In the genomic region with DNA sequence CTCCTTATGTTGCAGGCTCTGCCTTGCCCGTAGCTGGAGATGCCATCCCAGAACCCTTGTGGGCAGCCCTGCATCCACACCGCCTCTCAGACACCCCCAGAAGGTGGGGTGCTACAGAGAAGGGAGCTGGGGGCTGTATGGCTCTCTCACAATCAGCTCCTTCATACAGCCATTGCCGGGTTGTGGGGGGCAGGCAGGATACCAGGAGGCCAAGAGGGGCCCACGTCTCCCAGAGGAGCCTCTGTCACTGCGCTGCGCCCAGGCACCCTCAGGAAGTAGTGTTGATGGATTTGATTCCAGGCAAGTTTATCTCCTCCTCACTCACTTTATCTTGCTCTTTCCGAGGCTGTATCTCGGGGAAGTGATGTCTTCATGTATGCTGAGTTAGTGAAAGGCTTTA, we compare ENCODE assay signal across 21 cellular contexts.
DNase-seq lines count a peak whose midpoint lies in the region; ATAC-seq and TF ChIP-seq lines count a peak whose summit lies in the region.
"Had no signal": no experiment of that assay in that cellular context is flagged by ENCODE, and none has a peak within 500 bp of the region (broad histone marks: within the 10 kb centered on the region; RNA-seq: fewer than 3 reads in every experiment).

No MANE protein-coding gene starts in this region.

- TF ChIP-seq POLR2A in esophagus muscularis mucosa (IDR thresholded peaks at IDR 0.05; ENCODE audit: low read depth): no peak

- H3K4me3 Mint-ChIP-seq in brain (no peak overlapping the region), neural progenitor cell (no peak overlapping the region), immature natural killer cell (no peak overlapping the region)
- no peak overlapping the region for H3K4me3 Mint-ChIP-seq in activated T-helper 1 cell treated with anti-CD3 and anti-CD28 coated beads, Interleukin-12 subunit alpha, Interleukin-12 subunit beta, Interleukin-2, Interleukin-4 antibody, amounts not matched to agents 30 ng/mL and 10 ng/mL and 1 ng/mL, durations not matched to agents 14 hours and 24 hours and 36 hours
- H3K4me3 Mint-ChIP-seq: CD4-positive, CD25-positive, alpha-beta regulatory T cell; CD8-positive, alpha-beta memory T cell; H9 had no signal

- H2AFZ ChIP-seq in neural progenitor cell (replicated peaks): peak overlapping the region; percentile 48

- no peaks in the 10 kb centered on the region for H3K36me3 ChIP-seq in esophagus muscularis mucosa
- H3K36me3 ChIP-seq in neural progenitor cell: no peaks in the 10 kb centered on the region
- H3K36me3 ChIP-seq: BE2C had no signal

- peaks cover 41% of the 10 kb centered on the region for H3K4me1 Mint-ChIP-seq in brain
- H3K4me1 Mint-ChIP-seq in neural progenitor cell: peaks cover 15% of the 10 kb centered on the region
- no peaks in the 10 kb centered on the region for H3K4me1 Mint-ChIP-seq in activated T-helper 1 cell treated with anti-CD3 and anti-CD28 coated beads, Interleukin-12 subunit alpha, Interleukin-12 subunit beta, Interleukin-2, Interleukin-4 antibody, amounts not matched to agents 30 ng/mL and 10 ng/mL and 1 ng/mL, durations not matched to agents 14 hours and 24 hours and 36 hours (ENCODE audit: low read depth)
- no peaks in the 10 kb centered on the region for H3K4me1 Mint-ChIP-seq in immature natural killer cell
- H3K4me1 Mint-ChIP-seq: CD4-positive, CD25-positive, alpha-beta regulatory T cell; CD8-positive, alpha-beta memory T cell had no signal

- no peak overlapping the region for H3K4me2 ChIP-seq in neural progenitor cell

- no peaks in the 10 kb centered on the region for H3K9me3 Mint-ChIP-seq in brain
- H3K9me3 Mint-ChIP-seq in neural progenitor cell: no peaks in the 10 kb centered on the region
- H3K9me3 Mint-ChIP-seq in activated T-helper 1 cell treated with anti-CD3 and anti-CD28 coated beads, Interleukin-12 subunit alpha, Interleukin-12 subunit beta, Interleukin-2, Interleukin-4 antibody, amounts not matched to agents 30 ng/mL and 10 ng/mL and 1 ng/mL, durations not matched to agents 14 hours and 24 hours and 36 hours: no peaks in the 10 kb centered on the region
- H3K9me3 Mint-ChIP-seq in immature natural killer cell: no peaks in the 10 kb centered on the region
- H3K9me3 Mint-ChIP-seq: CD4-positive, CD25-positive, alpha-beta regulatory T cell; CD8-positive, alpha-beta memory T cell; H9 had no signal

- WGBS in esophagus muscularis mucosa: 74% methylated on average over 7 of the region's 8 CpGs

- H3K79me2 ChIP-seq in neural progenitor cell (ENCODE audit: low read depth): no peaks in the 10 kb centered on the region

- H3K9ac ChIP-seq in neural progenitor cell: no peak overlapping the region

- H3K4me3 ChIP-seq in esophagus muscularis mucosa (no peak overlapping the region), neural progenitor cell (no peak overlapping the region)
- H3K4me3 ChIP-seq: GM12878 had no signal

- H4K20me1 ChIP-seq in neural progenitor cell (ENCODE audit: low read depth): no peaks in the 10 kb centered on the region

- no peaks in the 10 kb centered on the region for H3K9me3 ChIP-seq in esophagus muscularis mucosa
- no peaks in the 10 kb centered on the region for H3K9me3 ChIP-seq in neural progenitor cell (ENCODE audit: low read depth)
- H3K9me3 ChIP-seq: BE2C had no signal

- H3K27ac ChIP-seq in esophagus muscularis mucosa (replicated peaks in 1 of 4) (no peak overlapping the region), neural progenitor cell (no peak overlapping the region)

- ATAC-seq in left cardiac atrium (peak; percentile 9 to 16), Right ventricle myocardium inferior (no peak), HG03025 (IDR thresholded peaks at IDR 0.05; ENCODE audit: low FRiP score, unreplicated experiment) (no peak)
- ATAC-seq: GM12878, HepG2 had no signal

- H3K27me3 ChIP-seq in esophagus muscularis mucosa (no peaks in the 10 kb centered on the region), neural progenitor cell (no peaks in the 10 kb centered on the region)
- H3K27me3 ChIP-seq: BE2C had no signal

- DNase-seq in left cardiac atrium (no peak), Right ventricle myocardium inferior (ENCODE audit: missing footprints) (no peak), esophagus muscularis mucosa (ENCODE audit: extremely low spot score) (peak; percentile 70), neural progenitor cell (ENCODE audit: low spot score) (no peak), immature natural killer cell (no peak)
- DNase-seq in activated T-helper 1 cell treated with anti-CD3 and anti-CD28 coated beads, Interleukin-12 subunit alpha, Interleukin-12 subunit beta, Interleukin-2, Interleukin-4 antibody, amounts not matched to agents 30 ng/mL and 10 ng/mL and 1 ng/mL, durations not matched to agents 14 hours and 24 hours and 36 hours (ENCODE audit: low spot score): no peak
- DNase-seq: ACHN; BE2C; C1 segment of cervical spinal cord; CD4-positive, CD25-positive, alpha-beta regulatory T cell; CD8-positive, alpha-beta memory T cell; COR-L47; DMS 273 treated with DMSO at 0.1 percent for 48 hours; DMS53; DND-41; EL; H9 had no signal

- H3K4me1 ChIP-seq in esophagus muscularis mucosa (peaks cover 0 to 13% (median 2%) of the 10 kb centered on the region in 4 donors), neural progenitor cell (peaks cover 6% of the 10 kb centered on the region)

- H3K36me3 Mint-ChIP-seq in brain: no peaks in the 10 kb centered on the region
- H3K36me3 Mint-ChIP-seq in neural progenitor cell: no peaks in the 10 kb centered on the region
- no peaks in the 10 kb centered on the region for H3K36me3 Mint-ChIP-seq in activated T-helper 1 cell treated with anti-CD3 and anti-CD28 coated beads, Interleukin-12 subunit alpha, Interleukin-12 subunit beta, Interleukin-2, Interleukin-4 antibody, amounts not matched to agents 30 ng/mL and 10 ng/mL and 1 ng/mL, durations not matched to agents 14 hours and 24 hours and 36 hours (ENCODE audit: low read depth)
- H3K36me3 Mint-ChIP-seq in immature natural killer cell: no peaks in the 10 kb centered on the region
- H3K36me3 Mint-ChIP-seq: CD4-positive, CD25-positive, alpha-beta regulatory T cell; CD8-positive, alpha-beta memory T cell had no signal

- H3K27me3 Mint-ChIP-seq in brain: peaks cover 9% of the 10 kb centered on the region
- H3K27me3 Mint-ChIP-seq in neural progenitor cell (ENCODE audit: insufficient read depth, low read depth): peaks cover 2% of the 10 kb centered on the region
- H3K27me3 Mint-ChIP-seq in activated T-helper 1 cell treated with anti-CD3 and anti-CD28 coated beads, Interleukin-12 subunit alpha, Interleukin-12 subunit beta, Interleukin-2, Interleukin-4 antibody, amounts not matched to agents 30 ng/mL and 10 ng/mL and 1 ng/mL, durations not matched to agents 14 hours and 24 hours and 36 hours (ENCODE audit: insufficient read depth): peaks cover 9% of the 10 kb centered on the region
- H3K27me3 Mint-ChIP-seq in immature natural killer cell (ENCODE audit: low read depth in 3 of 3): peaks cover 0 to 4% (median 4%) of the 10 kb centered on the region in 3 donors

- TF ChIP-seq CTCF in brain (conservative IDR thresholded peaks at IDR 0.05): no peak
- TF ChIP-seq CTCF in esophagus muscularis mucosa (IDR thresholded peaks at IDR 0.05): no peak
- TF ChIP-seq CTCF in neural progenitor cell (IDR thresholded peaks at IDR 0.05): no peak

- peak overlapping the region in 3 of 5 experiments; percentile 7 to 79 (median 34) for H3K27ac Mint-ChIP-seq in brain
- no peak overlapping the region for H3K27ac Mint-ChIP-seq in neural progenitor cell
- no peak overlapping the region for H3K27ac Mint-ChIP-seq in activated T-helper 1 cell treated with anti-CD3 and anti-CD28 coated beads, Interleukin-12 subunit alpha, Interleukin-12 subunit beta, Interleukin-2, Interleukin-4 antibody, amounts not matched to agents 30 ng/mL and 10 ng/mL and 1 ng/mL, durations not matched to agents 14 hours and 24 hours and 36 hours
- no peak overlapping the region for H3K27ac Mint-ChIP-seq in immature natural killer cell
- H3K27ac Mint-ChIP-seq: CD4-positive, CD25-positive, alpha-beta regulatory T cell; H9 had no signal

- no peak for TF ChIP-seq EP300 in esophagus muscularis mucosa (IDR thresholded peaks at IDR 0.05)

- H3F3A ChIP-seq in neural progenitor cell (ENCODE audit: low read depth): no peaks in the 10 kb centered on the region

- intact Hi-C loops in left cardiac atrium (cut with DNase I) (no loop called here), Right ventricle myocardium inferior (cut with DNase I) (no loop called here), esophagus muscularis mucosa (cut with DNase I) (no loop called here)
- intact Hi-C loops in activated T-helper 1 cell treated with anti-CD3 and anti-CD28 coated beads, Interleukin-12 subunit alpha, Interleukin-12 subunit beta, Interleukin-2, Interleukin-4 antibody, amounts not matched to agents 30 ng/mL and 10 ng/mL and 1 ng/mL, durations not matched to agents 14 hours and 24 hours and 36 hours (cut with micrococcal nuclease): no loop called here

Comparison
In these comparisons a context has a peak if more than half of its experiments do, and no peak if none do; other contexts are left out.
1. ATAC-seq: peak in left cardiac atrium (2 of 2); none in Right ventricle myocardium inferior (single experiment) and HG03025 (single experiment).
2. H3K27ac Mint-ChIP-seq: peak in brain (3 of 5); none in neural progenitor cell (single experiment), activated T-helper 1 cell treated with anti-CD3 and anti-CD28 coated beads, Interleukin-12 subunit alpha, Interleukin-12 subunit beta, Interleukin-2, Interleukin-4 antibody, amounts not matched to agents 30 ng/mL and 10 ng/mL and 1 ng/mL, durations not matched to agents 14 hours and 24 hours and 36 hours (single experiment) and immature natural killer cell (0 of 6).